Comparison of ENCODE assay signal across 8 cellular contexts in genomic region chr12:46430340-46430948, GRCh38. TPM values are rescaled to one million over a fixed set of nuclear protein-coding genes. Genes with fewer than 3 reads are reported as not detected.
DNase-seq lines count a peak whose midpoint lies in the region; ATAC-seq and TF ChIP-seq lines count a peak whose summit lies in the region.

No MANE protein-coding gene starts in this region.

- H3K9me2 ChIP-seq in HCT116 (ENCODE audit: insufficient read depth), result no peaks in the 10 kb centered on the region

- peaks cover 5% of the 10 kb centered on the region; the same call in 1 of the 2 replicates for H3K79me2 ChIP-seq in HCT116 (ENCODE audit: insufficient read depth, low read length)

- TF ChIP-seq CTCF in CD14-positive monocyte (IDR thresholded peaks at IDR 0.05) (no peak), HCT116 (IDR thresholded peaks at IDR 0.05 in 2 of 3, conservative IDR thresholded peaks at IDR 0.05 in 1 of 3; ENCODE audit: borderline replicate concordance in 1 of 3, insufficient read depth in 1 of 3, low read depth in 2 of 3, low read length in 2 of 3) (no peak)

- H3K27me3 Mint-ChIP-seq in CD14-positive monocyte (ENCODE audit: low read depth in 3 of 3) (peaks cover 0 to 2% (median 0%) of the 10 kb centered on the region in 3 donors), T-helper 17 cell (no peaks in the 10 kb centered on the region)

- peak overlapping the region; percentile 76 for H3K27ac ChIP-seq in HCT116 (ENCODE audit: low read depth, low read length)

- ATAC-seq in HCT116, result peak; percentile 65
- peak; percentile 57 for ATAC-seq in T-helper 17 cell

- H3K36me3 Mint-ChIP-seq in CD14-positive monocyte (no peaks in the 10 kb centered on the region), T-helper 17 cell (ENCODE audit: low read depth) (no peaks in the 10 kb centered on the region)

- H3K9ac ChIP-seq in HCT116 (ENCODE audit: low read length), result peak overlapping the region; percentile 59

- peak overlapping the region; percentile 76 for H3K4me2 ChIP-seq in HCT116 (ENCODE audit: low read length)

- H3K4me1 ChIP-seq in HCT116 (ENCODE audit: control insufficient read depth in 1 of 2, insufficient read depth in 2 of 2, low read length in 2 of 2), result peaks cover 67 to 71% of the 10 kb centered on the region in 2 experiments

- H3K9me3 Mint-ChIP-seq in CD14-positive monocyte, result peaks cover 0 to 14% (median 4%) of the 10 kb centered on the region in 7 donors

- intact Hi-C loops in CD14-positive monocyte (cut with micrococcal nuclease) (no loop called here), HCT116 (cut with micrococcal nuclease) (loop anchor here (1.0 to 5.0 kb wide), 7 partner anchors 43 to 230 kb away; partner anchors contain the start of gene SLC38A2)

- H3K4me3 Mint-ChIP-seq in CD14-positive monocyte (peak overlapping the region in 1 of 2 donors; percentile 75), T-helper 17 cell (no peak overlapping the region)

- no peaks in the 10 kb centered on the region for H3K27me3 ChIP-seq in HCT116 (ENCODE audit: insufficient read depth, low read length)

- POLR2A ChIA-PET in HCT116 (lab: Charles Lee), result interaction anchor here (0.7 to 3.4 kb wide), 9 partner anchors 11 to 125 kb away, joined by 3 to 24 read pairs (median 7); no protein-coding TSS in a partner anchor

- no peaks in the 10 kb centered on the region for H3K36me3 ChIP-seq in HCT116 (ENCODE audit: control insufficient read depth in 1 of 2, insufficient read depth in 2 of 2, low read length in 2 of 2)

- H3K4me1 Mint-ChIP-seq in CD14-positive monocyte, result peaks cover 26% of the 10 kb centered on the region
- H3K4me1 Mint-ChIP-seq in T-helper 17 cell, result peaks cover 6% of the 10 kb centered on the region

- no peak for TF ChIP-seq POLR2A in HCT116 (IDR thresholded peaks at IDR 0.05; ENCODE audit: borderline replicate concordance, extremely low read depth, insufficient read depth, insufficient read length)

- peak; percentile 41 for TF ChIP-seq RAD21 in HCT116 (IDR thresholded peaks at IDR 0.05; ENCODE audit: low read depth)

- H4K20me1 ChIP-seq in HCT116 (ENCODE audit: insufficient read depth), result no peaks in the 10 kb centered on the region

- CTCF ChIA-PET in HCT116 (lab: Charles Lee), result no interaction called here

- H3K27ac Mint-ChIP-seq in CD14-positive monocyte, result peak overlapping the region; percentile 47 to 79 (median 61)
- H3K27ac Mint-ChIP-seq in T-helper 17 cell, result no peak overlapping the region

- DNase-seq in CD14-positive monocyte (ENCODE audit: low spot score), result no peak
- peak; percentile 92 for DNase-seq in HCT116 (ENCODE audit: low read depth, low spot score)
- no peak for DNase-seq in T-helper 17 cell
- DNase-seq in fibroblast of the conjunctiva (ENCODE audit: low read depth), result peak; percentile 69
- peak; percentile 66 for DNase-seq in skeletal muscle cell (ENCODE audit: low read depth)
- DNase-seq in 8988T, result no peak
- no peak for DNase-seq in hippocampal formation (lab: John Stamatoyannopoulos, UW)
- DNase-seq in NCI-H1092 (lab: John Stamatoyannopoulos, UW), result no peak

- H3K4me3 ChIP-seq in HCT116 (replicated peaks in 1 of 2; ENCODE audit: low read depth in 1 of 2, low read length in 2 of 2), result peak overlapping the region in 1 of 2 experiments; percentile 38; a peak in 2 of 4 replicates
- H3K4me3 ChIP-seq in skeletal muscle cell (ENCODE audit: low read depth, low read length), result no peak overlapping the region

- no TSS peak for BruUV-seq in HCT116 (replicated peaks; lab: Mats Ljungman, UMichigan)

- no peak overlapping the region for H2AFZ ChIP-seq in HCT116 (ENCODE audit: low read depth, low read length, poor library complexity, severe bottlenecking)

- RAD21 ChIA-PET in HCT116 (lab: Charles Lee; ENCODE audit: low non-redundant PET in 1 of 2, low total read pairs in 2 of 2, uncharacterized antibody in 2 of 2, unreplicated experiment in 2 of 2), result interaction anchor here in 1 of 2 experiments (1.0 kb wide), 1 partner anchor 123 kb away, joined by 8 read pairs; no protein-coding TSS in a partner anchor

- H3K9me3 ChIP-seq in HCT116 (ENCODE audit: control insufficient read depth in 1 of 2, insufficient read depth in 1 of 2, low read depth in 1 of 2, low read length in 2 of 2), result no peaks in the 10 kb centered on the region
- no peaks in the 10 kb centered on the region for H3K9me3 ChIP-seq in T-helper 17 cell (ENCODE audit: control insufficient read depth, low read length, poor library complexity, severe bottlenecking)

TF ChIP-seq in HCT116, 20 proteins besides CTCF, POLR2A, EP300 and RAD21:
- TF ChIP-seq ELF1 (IDR thresholded peaks at IDR 0.05; ENCODE audit: borderline replicate concordance, low read depth) (peak; percentile 6; the same call in 1 of the 2 replicates), FOSL1 (IDR thresholded peaks at IDR 0.05; ENCODE audit: low read depth) (peak; percentile 98), EGR1 (IDR thresholded peaks at IDR 0.05; ENCODE audit: low read depth) (peak; percentile 40; the same call in 1 of the 2 replicates), CEBPB (IDR thresholded peaks at IDR 0.05; ENCODE audit: low read depth) (peak; percentile 99), POLR2AphosphoS5 (IDR thresholded peaks at IDR 0.05; ENCODE audit: low read depth, low read length) (peak; percentile 68), YY1 (IDR thresholded peaks at IDR 0.05; ENCODE audit: extremely low read depth, insufficient replicate concordance, low read depth, low read length) (peak; percentile 37), SIN3A (IDR thresholded peaks at IDR 0.05; ENCODE audit: low read depth) (peak; percentile 87), ZFX (IDR thresholded peaks at IDR 0.05) (no peak), JUND (IDR thresholded peaks at IDR 0.05) (peak; percentile 96), EZH2 (IDR thresholded peaks at IDR 0.05) (no peak), CBX3 (IDR thresholded peaks at IDR 0.05; ENCODE audit: low read depth) (peak; percentile 87), TCF7L2 (IDR thresholded peaks at IDR 0.05; ENCODE audit: borderline replicate concordance, extremely low read depth, insufficient read depth, insufficient read length) (peak; percentile 87), REST (IDR thresholded peaks at IDR 0.05; ENCODE audit: low read depth) (no peak), MAX (IDR thresholded peaks at IDR 0.05) (peak; percentile 73), EZH2phosphoT487 (IDR thresholded peaks at IDR 0.05; ENCODE audit: borderline replicate concordance) (no peak), SP1 (IDR thresholded peaks at IDR 0.05; ENCODE audit: low read depth) (peak; percentile 98), ZBTB33 (IDR thresholded peaks at IDR 0.05; ENCODE audit: extremely low read depth, insufficient replicate concordance, low read length) (peak; percentile 80), SRF (IDR thresholded peaks at IDR 0.05; ENCODE audit: low read depth) (peak; percentile 84), ATF3 (IDR thresholded peaks at IDR 0.05) (peak; percentile 94)

RNA-seq across cellular contexts. Expression of gene SLC38A2, which starts 57.9 kb away (rescaled TPM):
- polyA plus RNA-seq in CD14-positive monocyte, result 10 to 100 TPM; 33.8 to 48.7 TPM
- total RNA-seq in HCT116 (2021; ENCODE audit: unreplicated experiment) (1,049 TPM), T-helper 17 cell (100 to 1,000 TPM; 124 to 173 TPM)
- polyA plus RNA-seq in HCT116 (2012), result 307 and 350 TPM in 2 replicates

Comparison
In these comparisons a context has a peak if more than half of its experiments do, and no peak if none do; other contexts are left out.
1. DNase-seq: peak in HCT116 (single experiment), fibroblast of the conjunctiva (single experiment) and skeletal muscle cell (single experiment); none in CD14-positive monocyte (single experiment), T-helper 17 cell (0 of 3), 8988T (single experiment), hippocampal formation (0 of 2) and NCI-H1092 (single experiment).